Comparison of ENCODE assay signal across 7 cellular contexts in the genomic region with DNA sequence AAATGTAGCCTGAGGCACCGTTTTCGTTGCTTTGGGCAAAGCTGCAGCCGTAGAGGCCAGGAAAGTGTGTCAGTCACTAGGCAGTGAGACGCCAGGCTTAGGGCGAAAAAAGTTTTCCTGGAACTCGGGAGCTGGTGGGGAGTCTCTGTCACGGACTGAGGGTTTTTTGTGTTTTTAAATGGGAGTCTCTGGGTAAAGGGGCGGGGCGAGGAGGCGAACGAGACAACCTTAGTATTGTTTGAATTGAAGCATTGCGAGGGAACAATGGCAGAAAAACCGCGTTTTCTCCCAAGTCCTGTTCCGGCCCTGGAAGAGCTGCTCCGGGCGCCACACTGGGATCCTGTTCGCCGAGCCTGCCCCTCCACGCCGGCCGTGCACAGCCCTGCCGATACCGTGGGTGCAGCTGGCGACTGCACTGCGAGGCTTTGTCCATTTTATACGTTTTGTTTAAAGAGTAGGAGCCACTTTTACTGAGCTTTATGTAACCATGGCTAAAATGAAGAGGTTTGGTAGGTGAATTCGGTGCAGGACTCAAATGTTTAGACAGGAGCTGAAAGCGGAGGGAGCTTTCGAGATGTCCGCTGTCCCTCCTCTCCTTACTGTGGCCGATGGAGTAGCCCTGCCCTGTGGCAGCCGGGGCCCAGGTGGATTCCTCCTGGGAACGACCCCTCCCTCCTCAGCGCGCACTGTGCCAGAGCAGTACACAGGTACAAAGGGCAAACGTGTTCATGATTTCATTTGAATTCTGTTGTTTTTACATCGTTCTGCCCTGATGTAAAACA. TPM values are rescaled to one million over a fixed set of nuclear protein-coding genes. Genes with fewer than 3 reads are reported as not detected.
A peak's percentile ranks its signal among the peaks of the same experiment; 100 is the strongest.
DNase-seq lines count a peak whose midpoint lies in the region; ATAC-seq and TF ChIP-seq lines count a peak whose summit lies in the region.

No MANE protein-coding gene starts in this region.

- peaks cover 0 to 4% (median 0%) of the 10 kb centered on the region in 5 experiments for H3K9me3 Mint-ChIP-seq in brain

- DNase-seq in islet precursor cell (peak; percentile 74), stomach (no peak)

- TF ChIP-seq CTCF in brain (conservative IDR thresholded peaks at IDR 0.05) (no peak), stomach (IDR thresholded peaks at IDR 0.05) (no peak)

- H3K27me3 Mint-ChIP-seq in brain, result peaks cover 7% of the 10 kb centered on the region

- H3K27ac Mint-ChIP-seq in brain, result peak overlapping the region; percentile 83 to 95 (median 94)

- no peaks in the 10 kb centered on the region for H3K9me3 ChIP-seq in HUES64 (ENCODE audit: insufficient read depth, low read depth, low read length)
- H3K9me3 ChIP-seq in stomach, result no peaks in the 10 kb centered on the region

- ATAC-seq in GM18858 (IDR thresholded peaks at IDR 0.05; ENCODE audit: unreplicated experiment) (no peak), HG02852 (IDR thresholded peaks at IDR 0.05; ENCODE audit: unreplicated experiment) (no peak), HG02588 (IDR thresholded peaks at IDR 0.05; ENCODE audit: unreplicated experiment) (no peak)

- no peak for TF ChIP-seq POLR2A in stomach (IDR thresholded peaks at IDR 0.05)

- H3K27me3 ChIP-seq in HUES64 (ENCODE audit: insufficient read depth, low read length) (peaks cover 20% of the 10 kb centered on the region), stomach (peaks cover 0 to 85% (median 40%) of the 10 kb centered on the region in 3 donors)

- peaks cover 14% of the 10 kb centered on the region; the same call in 1 of the 2 replicates for H3K36me3 ChIP-seq in HUES64 (ENCODE audit: insufficient read depth, low read length)
- peaks cover 0 to 10% (median 0%) of the 10 kb centered on the region in 4 donors for H3K36me3 ChIP-seq in stomach

- H3K4me3 ChIP-seq in HUES64 (ENCODE audit: low read length) (peak overlapping the region; percentile 75), stomach (peak overlapping the region; percentile 63 to 86 (median 72))

- H3K4me1 Mint-ChIP-seq in brain, result peaks cover 62% of the 10 kb centered on the region

- peak overlapping the region; percentile 97 to 99 (median 99) for H3K4me3 Mint-ChIP-seq in brain

- H3K27ac ChIP-seq in HUES64 (ENCODE audit: low read depth, low read length) (0 out of 2 replicates have a peak overlapping the region, but pooled peaks have one; percentile 1), stomach (peak overlapping the region; percentile 86 to 97 (median 92))

- peak overlapping the region; percentile 91 for H3K9ac ChIP-seq in HUES64 (ENCODE audit: low read depth, low read length)

- 5% methylated on average over 38 of the region's 38 CpGs for WGBS in HUES64
- 1 to 3% (median 2%) methylated on average over 33 to 38 of the region's 38 CpGs for WGBS in stomach, 5 donors

- TF ChIP-seq EP300 in stomach (IDR thresholded peaks at IDR 0.05), result no peak

- H3K4me1 ChIP-seq in HUES64 (ENCODE audit: insufficient read depth, low read length) (peaks cover 18% of the 10 kb centered on the region), stomach (peaks cover 26 to 83% (median 61%) of the 10 kb centered on the region in 4 donors)

- H3K36me3 Mint-ChIP-seq in brain, result peaks cover 12% of the 10 kb centered on the region

- intact Hi-C loops in stomach (cut with DNase I; ENCODE audit: low total_unique reads), result no loop called here

RNA-seq across cellular contexts. Expression of gene COL4A2, which starts 1.5 kb away (rescaled TPM):
- polyA plus RNA-seq in HUES64 (2013, experiment 1 of 2), result 57.2 TPM
- 87.0 TPM for polyA plus RNA-seq in HUES64 (2013, experiment 2 of 2)
- polyA plus RNA-seq in brain (ENCODE audit: insufficient read depth, low read depth, low replicate concordance) (79.8 TPM), stomach (10 to 100 TPM; 24.0 to 96.6 (median 38.4) TPM)
- 100 to 1,000 TPM; 134 to 531 (median 366) TPM for total RNA-seq in stomach

RNA-seq across cellular contexts. Expression of gene COL4A1, which starts 1.6 kb away (rescaled TPM):
- 54.7 TPM for polyA plus RNA-seq in HUES64 (2013, experiment 1 of 2)
- polyA plus RNA-seq in HUES64 (2013, experiment 2 of 2), result 65.4 TPM
- polyA plus RNA-seq in brain (ENCODE audit: insufficient read depth, low read depth, low replicate concordance), result 65.0 TPM
- total RNA-seq in stomach, result 100 to 1,000 TPM; 132 to 798 (median 175) TPM
- 10 to 100 TPM; 18.8 to 59.0 (median 30.6) TPM for polyA plus RNA-seq in stomach
